13 cellular contexts compared by ENCODE assay signal in the genomic region with DNA sequence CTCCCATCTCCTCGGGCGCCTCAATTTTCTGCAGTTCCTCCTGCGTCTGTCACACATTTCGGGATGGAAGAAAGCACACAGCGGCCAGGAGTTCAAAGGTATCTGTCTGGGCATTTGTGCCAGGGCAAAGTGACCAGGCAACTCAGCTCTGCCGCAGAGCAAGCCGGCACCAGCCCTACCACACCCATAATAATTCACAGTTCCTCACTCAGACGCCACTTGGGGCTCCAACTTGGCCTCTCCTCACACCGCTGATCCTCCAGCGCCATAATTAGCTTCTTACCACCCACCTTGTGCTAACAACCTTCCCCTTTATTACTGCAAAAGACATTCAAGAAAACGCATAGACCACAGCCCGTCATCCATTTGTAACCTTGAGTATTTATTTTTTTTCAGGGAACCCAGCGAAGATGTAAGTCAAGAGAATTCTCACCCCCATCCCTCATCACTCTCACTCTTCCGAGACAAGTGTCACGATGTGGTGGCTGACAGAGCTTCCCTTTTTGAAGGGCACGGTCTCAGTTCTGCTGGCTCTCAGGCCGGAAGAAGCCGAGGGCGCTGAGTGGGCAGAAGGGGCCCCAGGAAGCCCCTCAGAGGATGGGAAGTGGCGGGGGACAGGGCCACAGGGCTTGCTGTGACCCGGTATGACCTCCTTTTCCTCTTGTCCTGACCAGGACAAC. TPM values are rescaled to one million over a fixed set of nuclear protein-coding genes. Genes with fewer than 3 reads are reported as not detected.
A peak's percentile ranks its signal among the peaks of the same experiment; 100 is the strongest.
DNase-seq lines count a peak whose midpoint lies in the region; ATAC-seq and TF ChIP-seq lines count a peak whose summit lies in the region.
"Had no signal": no experiment of that assay in that cellular context is flagged by ENCODE, and none has a peak within 500 bp of the region (broad histone marks: within the 10 kb centered on the region; RNA-seq: fewer than 3 reads in every experiment).

No MANE protein-coding gene starts in this region.

- 75 to 84% (median 81%) methylated on average over 21 of the region's 21 CpGs for WGBS in heart left ventricle, 4 donors

- no peaks in the 10 kb centered on the region for H3K27me3 ChIP-seq in heart left ventricle
- H3K27me3 ChIP-seq in upper lobe of right lung = no peaks in the 10 kb centered on the region
- H3K27me3 ChIP-seq: dorsolateral prefrontal cortex, heart right ventricle had no signal

- TF ChIP-seq CTCF in natural killer cell (IDR thresholded peaks at IDR 0.05) = no peak
- no peak for TF ChIP-seq CTCF in NB4 (IDR thresholded peaks at IDR 0.05; ENCODE audit: low read depth, low read length)
- TF ChIP-seq CTCF in heart left ventricle (IDR thresholded peaks at IDR 0.05) = no peak
- no peak for TF ChIP-seq CTCF in upper lobe of right lung (IDR thresholded peaks at IDR 0.05)
- TF ChIP-seq CTCF in chondrocyte (IDR thresholded peaks at IDR 0.05) = no peak

- H3K27ac Mint-ChIP-seq in natural killer cell = peak overlapping the region in 1 of 2 donors; percentile 48
- no peak overlapping the region for H3K27ac Mint-ChIP-seq in natural killer cell treated with Interleukin-12 subunit alpha and Interleukin-12 subunit beta and Interleukin-15 and Interleukin-18, amount 100 ng/mL, for 72 hours
- H3K27ac Mint-ChIP-seq in chondrocyte (ENCODE audit: unreplicated experiment) = no peak overlapping the region
- H3K27ac Mint-ChIP-seq: activated naive CD4-positive, alpha-beta T cell treated with anti-CD3 and anti-CD28 coated beads for 36 hours; stimulated activated naive CD8-positive, alpha-beta T cell treated with anti-CD3 and anti-CD28 coated beads, Interleukin-15, amount 100 ng/mL, for 72 hours had no signal

- no peak for TF ChIP-seq POLR2A in NB4 (IDR thresholded peaks at IDR 0.05; ENCODE audit: extremely low read depth, insufficient read length)
- no peak for TF ChIP-seq POLR2A in heart left ventricle (IDR thresholded peaks at IDR 0.05)

- H3K36me3 ChIP-seq in heart left ventricle = no peaks in the 10 kb centered on the region
- H3K36me3 ChIP-seq in upper lobe of right lung = no peaks in the 10 kb centered on the region
- H3K36me3 ChIP-seq: heart right ventricle had no signal

- no peaks in the 10 kb centered on the region for H3K36me3 Mint-ChIP-seq in natural killer cell
- no peaks in the 10 kb centered on the region for H3K36me3 Mint-ChIP-seq in natural killer cell treated with Interleukin-12 subunit alpha and Interleukin-12 subunit beta and Interleukin-15 and Interleukin-18, amount 100 ng/mL, for 72 hours
- H3K36me3 Mint-ChIP-seq in chondrocyte (ENCODE audit: low read depth) = no peaks in the 10 kb centered on the region

- H3K4me1 Mint-ChIP-seq in natural killer cell = peaks cover 0 to 22% of the 10 kb centered on the region in 2 donors
- H3K4me1 Mint-ChIP-seq in natural killer cell treated with Interleukin-12 subunit alpha and Interleukin-12 subunit beta and Interleukin-15 and Interleukin-18, amount 100 ng/mL, for 72 hours (ENCODE audit: low read depth in 2 of 2) = peaks cover 8 to 15% of the 10 kb centered on the region in 2 donors
- peaks cover 21% of the 10 kb centered on the region for H3K4me1 Mint-ChIP-seq in chondrocyte (ENCODE audit: low read depth)

- H3K4me1 ChIP-seq in heart left ventricle (peaks cover 0 to 52% (median 12%) of the 10 kb centered on the region in 12 donors), upper lobe of right lung (peaks cover 13% of the 10 kb centered on the region)

- DNase-seq in natural killer cell = no peak
- no peak for DNase-seq in natural killer cell treated with Interleukin-12 subunit alpha and Interleukin-12 subunit beta and Interleukin-15 and Interleukin-18, amount 100 ng/mL, for 72 hours (ENCODE audit: low spot score)
- peak; percentile 66 for DNase-seq in NB4 (ENCODE audit: low read depth)
- no peak for DNase-seq in heart left ventricle
- no peak for DNase-seq in upper lobe of right lung
- DNase-seq in SKM-1 treated with dmso at 0.1 percent for 144 hours (lab: John Stamatoyannopoulos, UW; ENCODE audit: unreplicated experiment) = no peak
- no peak for DNase-seq in chondrocyte (ENCODE audit: low spot score)
- no peak for DNase-seq in activated CD4-positive, alpha-beta T cell treated with anti-CD3 and anti-CD28 coated beads for 1 hour
- DNase-seq: activated CD4-positive, alpha-beta T cell treated with anti-CD3 and anti-CD28 coated beads for 48 hours; activated naive CD4-positive, alpha-beta T cell treated with anti-CD3 and anti-CD28 coated beads for 36 hours; dorsolateral prefrontal cortex; heart right ventricle; stimulated activated naive CD8-positive, alpha-beta T cell treated with anti-CD3 and anti-CD28 coated beads, Interleukin-15, amount 100 ng/mL, for 72 hours had no signal

- peaks cover 0 to 8% (median 0%) of the 10 kb centered on the region in 12 donors for H3K9me3 ChIP-seq in heart left ventricle
- no peaks in the 10 kb centered on the region for H3K9me3 ChIP-seq in upper lobe of right lung

- H3K27ac ChIP-seq in heart left ventricle (peak overlapping the region in 2 of 12 donors; percentile 26 to 88), upper lobe of right lung (no peak overlapping the region)

- H3K4me3 ChIP-seq in NB4 (ENCODE audit: low read depth, low read length) (no peak overlapping the region), heart left ventricle (no peak overlapping the region), upper lobe of right lung (no peak overlapping the region)
- H3K4me3 ChIP-seq: dorsolateral prefrontal cortex, heart right ventricle had no signal

- intact Hi-C loops in natural killer cell (cut with micrococcal nuclease) (no loop called here), heart left ventricle (cut with DNase I) (no loop called here), upper lobe of right lung (cut with DNase I) (no loop called here)

- H3K4me3 Mint-ChIP-seq in natural killer cell = no peak overlapping the region
- no peak overlapping the region for H3K4me3 Mint-ChIP-seq in natural killer cell treated with Interleukin-12 subunit alpha and Interleukin-12 subunit beta and Interleukin-15 and Interleukin-18, amount 100 ng/mL, for 72 hours
- no peak overlapping the region for H3K4me3 Mint-ChIP-seq in chondrocyte (ENCODE audit: unreplicated experiment)
- H3K4me3 Mint-ChIP-seq: activated naive CD4-positive, alpha-beta T cell treated with anti-CD3 and anti-CD28 coated beads for 36 hours; stimulated activated naive CD8-positive, alpha-beta T cell treated with anti-CD3 and anti-CD28 coated beads, Interleukin-15, amount 100 ng/mL, for 72 hours had no signal

- H3K9me3 Mint-ChIP-seq in natural killer cell = no peaks in the 10 kb centered on the region
- H3K9me3 Mint-ChIP-seq in natural killer cell treated with Interleukin-12 subunit alpha and Interleukin-12 subunit beta and Interleukin-15 and Interleukin-18, amount 100 ng/mL, for 72 hours = no peaks in the 10 kb centered on the region
- peaks cover 9% of the 10 kb centered on the region for H3K9me3 Mint-ChIP-seq in chondrocyte (ENCODE audit: low read depth)

- H3K27me3 Mint-ChIP-seq in natural killer cell (ENCODE audit: low read depth in 2 of 2) (peaks cover 31 to 43% of the 10 kb centered on the region in 2 donors), chondrocyte (ENCODE audit: low read depth) (no peaks in the 10 kb centered on the region)
- peaks cover 35 to 56% of the 10 kb centered on the region in 2 donors for H3K27me3 Mint-ChIP-seq in natural killer cell treated with Interleukin-12 subunit alpha and Interleukin-12 subunit beta and Interleukin-15 and Interleukin-18, amount 100 ng/mL, for 72 hours

- ATAC-seq in natural killer cell (peak; percentile 35 to 50 (median 39)), heart left ventricle (peak in 3 of 4 donors; percentile 19 to 69 (median 29)), upper lobe of right lung (peak; percentile 71)
- ATAC-seq in natural killer cell treated with Interleukin-12 subunit alpha and Interleukin-12 subunit beta and Interleukin-15 and Interleukin-18, amount 100 ng/mL, for 72 hours = no peak
- ATAC-seq: stimulated activated naive CD8-positive, alpha-beta T cell treated with anti-CD3 and anti-CD28 coated beads, Interleukin-15, amount 100 ng/mL, for 72 hours had no signal

RNA-seq across cellular contexts. Expression of a gene that starts 25.2 kb away (rescaled TPM):
- total RNA-seq in natural killer cell (100 to 1,000 TPM; 109 to 126 (median 125) TPM), heart left ventricle (100 to 1,000 TPM in 8 of 9 donors, 10 to 100 TPM in 1; 66.9 to 184 (median 132) TPM), upper lobe of right lung (336 TPM), chondrocyte (327 to 390 TPM (median 348 TPM) in 3 replicates)
- total RNA-seq in natural killer cell treated with Interleukin-12 subunit alpha and Interleukin-12 subunit beta and Interleukin-15 and Interleukin-18, amount 100 ng/mL, for 72 hours = 100 to 1,000 TPM in 1 of 2 donors, 10 to 100 TPM in 1; 80.8 to 133 TPM
- 10 to 100 TPM; 62.1 to 67.0 TPM for polyA plus RNA-seq in heart left ventricle

Comparison
In these comparisons a context has a peak if more than half of its experiments do, and no peak if none do; other contexts are left out.
1. ATAC-seq: peak in natural killer cell (3 of 3), heart left ventricle (3 of 4) and upper lobe of right lung (single experiment); none in natural killer cell treated with Interleukin-12 subunit alpha and Interleukin-12 subunit beta and Interleukin-15 and Interleukin-18, amount 100 ng/mL, for 72 hours (0 of 2).